25 cellular contexts compared by ENCODE assay signal in genomic region chr7:26065652-26066051, GRCh38.
"Had no signal": no experiment of that assay in that cellular context is flagged by ENCODE, and none has a peak within 500 bp of the region (broad histone marks: within the 10 kb centered on the region; RNA-seq: fewer than 3 reads in every experiment).

No MANE protein-coding gene starts in this region.

- DNase-seq: hippocampal formation; kidney; left colon; left lung; lower lobe of right lung; mammary epithelial cell; mesenchymal stem cell; naive thymus-derived CD8-positive, alpha-beta T cell; occipital lobe; right lobe of liver; stimulated activated CD4-positive, alpha-beta T cell treated with anti-CD3 and anti-CD28 coated beads, Interleukin-1b, Interleukin-23, amount 100 ng/mL, for 48 hours; stimulated activated CD4-positive, alpha-beta T cell treated with anti-CD3 and anti-CD28 coated beads, Interleukin-2, amount 100 ng/mL, for 48 hours; stimulated activated CD4-positive, alpha-beta T cell treated with anti-CD3 and anti-CD28 coated beads, Interleukin-4, amount 100 ng/mL, for 4 hours; stimulated activated CD8-positive, alpha-beta memory T cell treated with anti-CD3 and anti-CD28 coated beads, Interleukin-4, amount 100 ng/mL, for 48 hours; stimulated activated naive CD4-positive, alpha-beta T cell treated with Interleukin-2 at 50 U/mL for 16 hours; stimulated activated naive CD8-positive, alpha-beta T cell treated with anti-CD3 and anti-CD28 coated beads, Interleukin-15, amount 100 ng/mL, for 72 hours; substantia nigra had no signal

- H3K9me3 ChIP-seq: left lung, lower lobe of right lung, neutrophil, right atrium auricular region, right lobe of liver, tibial nerve, vagina had no signal

- H3K27me3 ChIP-seq: right atrium auricular region, right lobe of liver, tibial nerve, vagina had no signal

- FAIRE-seq: islet of Langerhans, kidney had no signal

- H3K36me3 ChIP-seq: left lung, lower lobe of right lung, neutrophil, right atrium auricular region, right lobe of liver, tibial nerve, vagina had no signal

- H3K4me3 ChIP-seq: left lung, lower lobe of right lung, right atrium auricular region, right lobe of liver, smooth muscle cell, tibial nerve, vagina had no signal

- H3K27ac ChIP-seq: left lung, lower lobe of right lung, neutrophil, parathyroid adenoma, right atrium auricular region, right lobe of liver, tibial nerve, vagina had no signal

- ATAC-seq: left colon; left lung; lower lobe of right lung; naive thymus-derived CD8-positive, alpha-beta T cell; right lobe of liver; stimulated activated memory B cell treated with anti-CD40 and anti-IgM and Interleukin-4, amounts not matched to agents 10 μg/mL and 1 μg/mL and 100 μg/mL, for 72 hours; stimulated activated naive CD8-positive, alpha-beta T cell treated with anti-CD3 and anti-CD28 coated beads, Interleukin-15, amount 100 ng/mL, for 72 hours had no signal

- H3K4me1 ChIP-seq: lower lobe of right lung, parathyroid adenoma, right atrium auricular region, right lobe of liver had no signal
